20 cellular contexts compared by ENCODE assay signal in genomic region chr5:139912804-139913203, GRCh38.
"Had no signal": no experiment of that assay in that cellular context is flagged by ENCODE, and none has a peak within 500 bp of the region (broad histone marks: within the 10 kb centered on the region; RNA-seq: fewer than 3 reads in every experiment).

No MANE protein-coding gene starts in this region.

- H3K9me3 ChIP-seq: esophagus squamous epithelium, psoas muscle, tibial nerve had no signal

- H3K36me3 ChIP-seq: cardiac muscle cell, esophagus squamous epithelium, neural progenitor cell, tibial nerve had no signal

- ATAC-seq: activated naive CD4-positive, alpha-beta T cell treated with anti-CD3 and anti-CD28 coated beads, Interleukin-2, amount 50 U/mL, for 72 hours; effector memory CD8-positive, alpha-beta T cell; naive thymus-derived CD4-positive, alpha-beta T cell; psoas muscle had no signal

- H3K27me3 ChIP-seq: cardiac muscle cell, tibial nerve had no signal

- FAIRE-seq: urothelium cell line had no signal

- H3K4me3 ChIP-seq: cardiac muscle cell, esophagus squamous epithelium, neural progenitor cell, psoas muscle, tibial nerve had no signal

- H3K4me1 ChIP-seq: neural progenitor cell, psoas muscle, tibial nerve had no signal

- DNase-seq: activated CD4-positive, alpha-beta T cell treated with anti-CD3 and anti-CD28 coated beads, Interleukin-2, amount 50 U/mL, for 4 hours; activated CD4-positive, CD25-positive, alpha-beta regulatory T cell treated with anti-CD3 and anti-CD28 coated beads, Interleukin-2, amount 50 U/mL, for 72 hours; activated gamma-delta T cell treated with Interleukin-2 at 50 U/mL for 16 hours; activated T-cell treated with anti-CD3 and anti-CD28 coated beads for 4 hours; effector memory CD8-positive, alpha-beta T cell; esophagus squamous epithelium; mesenchymal stem cell; naive thymus-derived CD4-positive, alpha-beta T cell; psoas muscle; stimulated activated CD4-positive, alpha-beta T cell treated with anti-CD3 and anti-CD28 coated beads, Interleukin-12 subunit alpha, Interleukin-12 subunit beta, amount 100 ng/mL, for 4 hours; stimulated activated CD4-positive, alpha-beta T cell treated with anti-CD3 and anti-CD28 coated beads, Interleukin-1b, Interleukin-23, amount 100 ng/mL, for 48 hours; stimulated activated CD8-positive, alpha-beta memory T cell treated with anti-CD3 and anti-CD28 coated beads, Interleukin-4, amount 100 ng/mL, for 48 hours; stimulated activated naive CD4-positive, alpha-beta T cell treated with Interleukin-2 at 50 U/mL for 16 hours; T-helper 2 cell had no signal

- H3K27ac ChIP-seq: cardiac muscle cell, neural progenitor cell, psoas muscle, tibial nerve, VCaP had no signal
